In the genomic region with DNA sequence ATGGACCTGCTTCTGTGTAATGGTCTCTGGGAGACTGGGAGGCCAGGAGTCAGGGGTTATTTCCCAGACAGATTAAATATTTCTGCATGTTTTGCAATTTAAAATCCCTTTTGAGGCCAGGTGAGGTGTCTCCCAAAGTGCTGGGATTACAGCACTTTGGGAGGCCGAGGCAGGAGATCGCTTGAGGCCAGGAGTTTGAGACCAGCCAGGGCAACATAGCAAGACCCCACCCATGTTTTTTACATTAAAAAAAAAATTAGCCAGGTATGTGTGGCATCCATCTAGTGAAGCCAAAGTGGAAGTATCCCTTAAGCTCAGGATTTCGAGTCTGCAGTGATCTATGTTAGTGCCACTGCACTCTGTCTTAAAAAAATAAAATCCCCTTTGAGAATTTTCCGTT, we compare ENCODE assay signal across 36 cellular contexts. TPM values are rescaled to one million over a fixed set of nuclear protein-coding genes. Genes with fewer than 3 reads are reported as not detected.
"Had no signal": no experiment of that assay in that cellular context is flagged by ENCODE, and none has a peak within 500 bp of the region (broad histone marks: within the 10 kb centered on the region; RNA-seq: fewer than 3 reads in every experiment).

No MANE protein-coding gene starts in this region.

- DNase-seq: Karpas-422, Kasumi-1, MG63, MM.1S, MV-4-11, NCI-H1048, NCI-H1092, NCI-H1092 treated with DMSO at 0.1 percent for 48 hours, NCI-H1105, NCI-H1105 treated with DMSO at 0.1 percent for 48 hours, NCI-H1417, NCI-H1417 treated with DMSO at 0.1 percent for 48 hours, NCI-H1436, NCI-H1436 treated with DMSO at 0.1 percent for 48 hours, NCI-H146, NCI-H1694, NCI-H1694 treated with DMSO at 0.1 percent for 48 hours, NCI-H187, NCI-H187 treated with DMSO at 0.1 percent for 48 hours, NCI-H1930, NCI-H2029, NCI-H2029 treated with DMSO at 0.1 percent for 48 hours, NCI-H2081, NCI-H2081 treated with DMSO at 0.1 percent for 48 hours, NCI-H2107, NCI-H2171, NCI-H2171 treated with DMSO at 0.1 percent for 48 hours, NCI-H2227 treated with DMSO at 0.1 percent for 48 hours, NCI-H226, NCI-H345, NCI-H446, NCI-H446 treated with DMSO at 0.1 percent for 48 hours, NCI-H510A, NCI-H510A treated with DMSO at 0.1 percent for 48 hours, NCI-H524 had no signal

- H3K9me3 ChIP-seq: MG63 had no signal

- H3K4me3 ChIP-seq: MG63 had no signal

- H3K27me3 ChIP-seq: MG63 had no signal

RNA-seq across cellular contexts. Expression of gene ZYG11A, which starts 44.9 kb away (rescaled TPM):
- total RNA-seq: MCF 10A had no signal
